11 cellular contexts compared by ENCODE assay signal in the genomic region with DNA sequence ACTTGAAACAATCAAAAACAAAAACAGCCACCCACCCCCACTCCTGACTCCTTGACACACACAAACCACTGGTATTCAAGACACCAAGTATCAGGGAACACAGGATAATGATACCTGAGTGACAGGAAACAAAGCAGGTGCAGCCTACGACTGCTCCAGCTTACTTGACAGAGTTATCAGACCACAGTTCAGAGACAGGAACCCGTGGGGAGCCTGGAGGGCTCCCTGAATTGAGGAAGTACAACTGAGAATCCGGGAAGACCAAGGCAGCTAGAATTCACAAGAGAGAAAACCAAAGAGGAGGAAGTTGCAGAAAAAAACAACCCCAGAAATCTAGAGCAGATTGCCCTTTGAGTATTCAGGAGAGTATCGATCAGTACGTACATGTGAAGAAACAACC. TPM values are rescaled to one million over a fixed set of nuclear protein-coding genes. Genes with fewer than 3 reads are reported as not detected.
DNase-seq lines count a peak whose midpoint lies in the region; ATAC-seq and TF ChIP-seq lines count a peak whose summit lies in the region.
"Had no signal": no experiment of that assay in that cellular context is flagged by ENCODE, and none has a peak within 500 bp of the region (broad histone marks: within the 10 kb centered on the region; RNA-seq: fewer than 3 reads in every experiment).

No MANE protein-coding gene starts in this region.

- H3K4me3 ChIP-seq in Peyer's patch (no peak overlapping the region), MG63 (no peak overlapping the region)
- H3K4me3 ChIP-seq: breast epithelium had no signal

- H3K27ac ChIP-seq in Peyer's patch: no peak overlapping the region
- H3K27ac ChIP-seq: breast epithelium had no signal

- no peaks in the 10 kb centered on the region for H3K27me3 Mint-ChIP-seq in T-helper 17 cell
- H3K27me3 Mint-ChIP-seq: CD8-positive, alpha-beta memory T cell had no signal

- H3K4me1 Mint-ChIP-seq in T-helper 17 cell: peaks cover 8% of the 10 kb centered on the region

- peaks cover 3% of the 10 kb centered on the region for H3K9me3 ChIP-seq in T-helper 17 cell (ENCODE audit: control insufficient read depth, low read length, poor library complexity, severe bottlenecking)
- H3K9me3 ChIP-seq in Peyer's patch: no peaks in the 10 kb centered on the region
- no peaks in the 10 kb centered on the region for H3K9me3 ChIP-seq in MG63
- H3K9me3 ChIP-seq: breast epithelium had no signal

- no peak overlapping the region for H3K27ac Mint-ChIP-seq in T-helper 17 cell
- H3K27ac Mint-ChIP-seq: CD8-positive, alpha-beta memory T cell had no signal

- ATAC-seq in GM21381 (IDR thresholded peaks at IDR 0.05; ENCODE audit: unreplicated experiment): peak; percentile 84
- peak; percentile 74 for ATAC-seq in HG03159 (IDR thresholded peaks at IDR 0.05; ENCODE audit: unreplicated experiment)
- no peak for ATAC-seq in T-helper 17 cell

- DNase-seq in GDM1 (lab: John Stamatoyannopoulos, UW) (peak; percentile 78), T-helper 17 cell (no peak), NCI-H446 treated with DMSO at 0.1 percent for 48 hours (lab: John Stamatoyannopoulos, UW) (no peak), Peyer's patch (no peak), NCI-H1092 treated with DMSO at 0.1 percent for 48 hours (lab: John Stamatoyannopoulos, UW) (no peak), MG63 (no peak)
- DNase-seq: CD8-positive, alpha-beta memory T cell; NCI-H226 had no signal

- TF ChIP-seq CTCF in Peyer's patch (IDR thresholded peaks at IDR 0.05): no peak

- H3K36me3 ChIP-seq in Peyer's patch (no peaks in the 10 kb centered on the region), MG63 (no peaks in the 10 kb centered on the region)
- H3K36me3 ChIP-seq: breast epithelium had no signal

- peak overlapping the region; percentile 13 for H3K4me3 Mint-ChIP-seq in T-helper 17 cell
- H3K4me3 Mint-ChIP-seq: CD8-positive, alpha-beta memory T cell had no signal

- no peaks in the 10 kb centered on the region for H3K4me1 ChIP-seq in Peyer's patch
- H3K4me1 ChIP-seq: breast epithelium had no signal

- H3K27me3 ChIP-seq in Peyer's patch (no peaks in the 10 kb centered on the region), MG63 (no peaks in the 10 kb centered on the region)
- H3K27me3 ChIP-seq: breast epithelium had no signal

- H3K36me3 Mint-ChIP-seq in T-helper 17 cell (ENCODE audit: low read depth): peaks cover 5% of the 10 kb centered on the region

- no peak for TF ChIP-seq POLR2A in Peyer's patch (IDR thresholded peaks at IDR 0.05)

RNA-seq across cellular contexts. Expression of a gene that starts 20.5 kb away (rescaled TPM):
- total RNA-seq in T-helper 17 cell (10 to 100 TPM in 1 of 2 donors, 1 to 10 TPM in 1; 9.9 to 10.1 TPM), Peyer's patch (10 to 100 TPM in 3 of 4 donors, 1 to 10 TPM in 1; 6.0 to 26.1 (median 19.1) TPM)
- total RNA-seq in MG63 (2014; rRNA removed; shearing (Covaris generic); ENCODE audit: low replicate concordance): 24.7 and 30.2 TPM in 2 replicates

RNA-seq across cellular contexts. Expression of a gene that starts 42.1 kb away (rescaled TPM):
- total RNA-seq in T-helper 17 cell: 1 to 10 TPM; 1.7 to 4.1 TPM
- total RNA-seq in Peyer's patch: 10 to 100 TPM in 2 of 4 donors, 1 to 10 TPM in 2; 4.4 to 15.7 (median 10.0) TPM
- 2.0 and 3.7 TPM in 2 replicates for total RNA-seq in MG63 (2014; rRNA removed; shearing (Covaris generic); ENCODE audit: low replicate concordance)
